Comparison of ENCODE assay signal across 21 cellular contexts in genomic region chr14:53462931-53463778, GRCh38.
DNase-seq lines count a peak whose midpoint lies in the region; ATAC-seq and TF ChIP-seq lines count a peak whose summit lies in the region.
"Had no signal": no experiment of that assay in that cellular context is flagged by ENCODE, and none has a peak within 500 bp of the region (broad histone marks: within the 10 kb centered on the region; RNA-seq: fewer than 3 reads in every experiment).

No MANE protein-coding gene starts in this region.

- peaks cover 6 to 12% of the 10 kb centered on the region in 2 donors for H3K9me3 Mint-ChIP-seq in natural killer cell

- DNase-seq in NCI-H2029 (lab: John Stamatoyannopoulos, UW) (peak; percentile 3), NCI-H2029 treated with DMSO at 0.1 percent for 48 hours (lab: John Stamatoyannopoulos, UW) (no peak), NCI-H187 (lab: John Stamatoyannopoulos, UW) (peak; percentile 94), epithelial cell of proximal tubule (ENCODE audit: low read depth) (peak; percentile 7), thyroid gland (peak; percentile 87 to 95), natural killer cell (no peak), HAP-1 (ENCODE audit: low spot score in 2 of 2) (no peak), GM19240 (ENCODE audit: insufficient read length, low spot score) (no peak)
- DNase-seq: activated CD4-positive, alpha-beta T cell treated with anti-CD3 and anti-CD28 coated beads for 1 hour; activated effector memory CD4-positive, alpha-beta T cell treated with anti-CD3 and anti-CD28 coated beads, Interleukin-2, amount 50 U/mL, for 16 hours; amygdala; cerebellar nuclear complex; effector memory CD8-positive, alpha-beta T cell; heart left ventricle; kidney glomerular epithelial cell; MM.1S; mucosa of descending colon; NCI-H2171; Peyer's patch had no signal

- H3K4me1 Mint-ChIP-seq in natural killer cell, result no peaks in the 10 kb centered on the region

- in situ Hi-C loops in HAP-1 (cut with MboI; ENCODE audit: low sequenced_read_pairs), result no loop called here

- no peaks in the 10 kb centered on the region for H3K36me3 Mint-ChIP-seq in natural killer cell

- H3K27ac ChIP-seq in thyroid gland, result peak overlapping the region in 2 of 3 donors; percentile 57 to 59
- H3K27ac ChIP-seq: BLaER1 treated with 17β-estradiol and CSF1 and Interleukin-3, amounts not matched to agents 10 nM and 100 nM; heart left ventricle; Peyer's patch; suprapubic skin had no signal

- intact Hi-C loops in thyroid gland (cut with DNase I), result no loop called here
- intact Hi-C loops in natural killer cell (cut with micrococcal nuclease), result no loop called here

- no peak for ATAC-seq in natural killer cell
- ATAC-seq: effector memory CD8-positive, alpha-beta T cell; heart left ventricle; mucosa of descending colon had no signal

- H3K27me3 ChIP-seq in thyroid gland, result no peaks in the 10 kb centered on the region
- H3K27me3 ChIP-seq in HAP-1 (ENCODE audit: low read depth), result peaks cover 16% of the 10 kb centered on the region
- H3K27me3 ChIP-seq: BLaER1 treated with 17β-estradiol and CSF1 and Interleukin-3, amounts not matched to agents 10 nM and 100 nM; heart left ventricle; Peyer's patch; suprapubic skin had no signal

- H3K27ac Mint-ChIP-seq in natural killer cell, result no peak overlapping the region
- H3K27ac Mint-ChIP-seq: effector memory CD8-positive, alpha-beta T cell had no signal

- no peak overlapping the region for H3K4me3 Mint-ChIP-seq in natural killer cell
- H3K4me3 Mint-ChIP-seq: effector memory CD8-positive, alpha-beta T cell had no signal

- TF ChIP-seq CTCF in epithelial cell of proximal tubule (conservative IDR thresholded peaks at IDR 0.05; ENCODE audit: low read depth, low read length) (no peak), thyroid gland (IDR thresholded peaks at IDR 0.05) (no peak), natural killer cell (IDR thresholded peaks at IDR 0.05) (no peak)

- H3K27me3 Mint-ChIP-seq in natural killer cell (ENCODE audit: low read depth in 2 of 2), result peaks cover 0 to 3% of the 10 kb centered on the region in 2 donors
- H3K27me3 Mint-ChIP-seq: effector memory CD8-positive, alpha-beta T cell had no signal

- no peaks in the 10 kb centered on the region for H3K9me3 ChIP-seq in thyroid gland
- no peaks in the 10 kb centered on the region for H3K9me3 ChIP-seq in HAP-1
- H3K9me3 ChIP-seq: BLaER1 treated with 17β-estradiol and CSF1 and Interleukin-3, amounts not matched to agents 10 nM and 100 nM; mucosa of descending colon; Peyer's patch; suprapubic skin had no signal

- H3K4me3 ChIP-seq in epithelial cell of proximal tubule (ENCODE audit: low read depth, low read length) (no peak overlapping the region), thyroid gland (replicated peaks in 1 of 3) (no peak overlapping the region), HAP-1 (no peak overlapping the region)
- H3K4me3 ChIP-seq: BLaER1 treated with 17β-estradiol and CSF1 and Interleukin-3, amounts not matched to agents 10 nM and 100 nM; heart left ventricle; mucosa of descending colon; Peyer's patch; suprapubic skin had no signal

- 66% methylated on average over 9 of the region's 9 CpGs for WGBS in thyroid gland, 2 donors

- H3K4me1 ChIP-seq in thyroid gland (peaks cover 16 to 28% of the 10 kb centered on the region in 2 donors), HAP-1 (no peaks in the 10 kb centered on the region)
- H3K4me1 ChIP-seq: suprapubic skin had no signal

- H3K36me3 ChIP-seq in thyroid gland (no peaks in the 10 kb centered on the region), HAP-1 (replicated peaks) (no peaks in the 10 kb centered on the region)
- H3K36me3 ChIP-seq: BLaER1 treated with 17β-estradiol and CSF1 and Interleukin-3, amounts not matched to agents 10 nM and 100 nM; heart left ventricle; Peyer's patch; suprapubic skin had no signal

- TF ChIP-seq POLR2A in thyroid gland (IDR thresholded peaks at IDR 0.05), result no peak

Comparison
In these comparisons a context has a peak if more than half of its experiments do, and no peak if none do; other contexts are left out.
1. DNase-seq: peak in NCI-H2029 (single experiment), NCI-H187 (2 of 2), epithelial cell of proximal tubule (single experiment) and thyroid gland (2 of 2); none in NCI-H2029 treated with DMSO at 0.1 percent for 48 hours (single experiment), natural killer cell (single experiment), HAP-1 (0 of 2) and GM19240 (single experiment).